8 cellular contexts compared by ENCODE assay signal in the genomic region with DNA sequence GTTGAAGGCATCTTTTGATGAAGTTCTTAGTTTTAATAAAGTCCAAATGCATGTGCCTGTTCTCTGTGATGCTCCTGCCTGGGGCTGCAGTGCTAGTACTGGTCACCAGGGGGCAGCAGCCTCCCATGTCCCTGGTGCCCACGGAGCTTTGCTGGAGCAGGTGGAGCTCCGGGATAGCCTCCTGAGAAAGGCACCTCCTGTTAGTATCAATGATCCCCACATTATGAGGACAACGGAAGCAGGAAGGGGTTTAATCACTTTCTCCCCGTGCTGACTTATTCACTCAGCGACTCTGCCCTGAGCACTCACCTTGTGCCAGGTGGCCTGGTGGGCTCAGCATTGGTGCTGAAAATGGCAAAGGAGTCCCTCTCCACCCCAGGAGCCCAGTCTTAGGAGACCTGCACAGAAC.
DNase-seq lines count a peak whose midpoint lies in the region; ATAC-seq lines count a peak whose summit lies in the region.

No MANE protein-coding gene starts in this region.

- ATAC-seq in GM21529 (IDR thresholded peaks at IDR 0.05; ENCODE audit: unreplicated experiment) (peak; percentile 59), HG03439 (IDR thresholded peaks at IDR 0.05; ENCODE audit: unreplicated experiment) (no peak)

- DNase-seq in C1 segment of cervical spinal cord (lab: John Stamatoyannopoulos, UW), result peak in 12 of 14 donors; percentile 2 to 77 (median 38)
- DNase-seq in NCI-H748 treated with DMSO at 0.1 percent for 48 hours (lab: John Stamatoyannopoulos, UW), result peak; percentile 19
- peak; percentile 91 for DNase-seq in activated CD8-positive, alpha-beta memory T cell treated with anti-CD3 and anti-CD28 coated beads for 24 hours
- peak; percentile 37 for DNase-seq in epidermal melanocyte (ENCODE audit: insufficient read length, low spot score)
- DNase-seq in mucosa of gallbladder (ENCODE audit: low spot score), result peak; percentile 79
- DNase-seq in stimulated activated CD8-positive, alpha-beta memory T cell treated with anti-CD3 and anti-CD28 coated beads, Interleukin-7, amount 100 ng/mL, for 24 hours (ENCODE audit: low read depth), result peak; percentile 70

Comparison
In these comparisons a context has a peak if more than half of its experiments do, and no peak if none do; other contexts are left out.
1. DNase-seq: peak in every context shown above with its lines; median percentile 91 in activated CD8-positive, alpha-beta memory T cell treated with anti-CD3 and anti-CD28 coated beads for 24 hours; 79 in mucosa of gallbladder; 70 in stimulated activated CD8-positive, alpha-beta memory T cell treated with anti-CD3 and anti-CD28 coated beads, Interleukin-7, amount 100 ng/mL, for 24 hours; 38 in C1 segment of cervical spinal cord; 37 in epidermal melanocyte; 19 in NCI-H748 treated with DMSO at 0.1 percent for 48 hours.